1 cellular context compared by ENCODE assay signal in the genomic region with DNA sequence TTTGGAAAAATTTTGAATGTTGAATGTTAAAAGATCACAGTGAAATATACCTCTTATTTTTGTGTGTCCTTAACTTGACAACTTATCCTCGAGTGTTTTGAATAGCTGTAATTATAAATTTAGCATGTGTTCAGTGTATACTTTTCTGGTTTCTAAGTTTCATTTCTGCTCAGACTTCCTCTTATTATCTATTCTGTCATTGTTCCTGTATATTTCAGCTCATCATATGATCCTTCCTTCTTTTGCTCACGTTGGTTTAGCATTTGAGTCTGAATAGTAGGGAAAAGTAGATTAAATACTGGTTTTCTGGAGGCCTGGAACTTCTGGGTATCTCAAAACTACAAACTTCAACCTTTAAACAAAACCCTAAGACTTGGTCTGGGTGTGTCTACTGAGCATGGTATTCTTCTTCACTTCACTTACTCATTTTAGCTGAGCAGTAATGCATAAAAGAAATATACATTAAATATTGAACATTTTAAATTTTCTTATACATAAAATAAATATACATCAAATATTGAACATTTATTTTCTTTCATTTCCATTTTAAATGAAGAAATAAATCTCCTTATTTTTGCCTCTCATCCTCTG.
TF ChIP-seq lines count a peak whose summit lies in the region.

No MANE protein-coding gene starts in this region.

TF ChIP-seq in HepG2, 621 proteins besides CTCF, POLR2A, EP300 and RAD21 (continued from another document):
- TF ChIP-seq, protein P1, sequence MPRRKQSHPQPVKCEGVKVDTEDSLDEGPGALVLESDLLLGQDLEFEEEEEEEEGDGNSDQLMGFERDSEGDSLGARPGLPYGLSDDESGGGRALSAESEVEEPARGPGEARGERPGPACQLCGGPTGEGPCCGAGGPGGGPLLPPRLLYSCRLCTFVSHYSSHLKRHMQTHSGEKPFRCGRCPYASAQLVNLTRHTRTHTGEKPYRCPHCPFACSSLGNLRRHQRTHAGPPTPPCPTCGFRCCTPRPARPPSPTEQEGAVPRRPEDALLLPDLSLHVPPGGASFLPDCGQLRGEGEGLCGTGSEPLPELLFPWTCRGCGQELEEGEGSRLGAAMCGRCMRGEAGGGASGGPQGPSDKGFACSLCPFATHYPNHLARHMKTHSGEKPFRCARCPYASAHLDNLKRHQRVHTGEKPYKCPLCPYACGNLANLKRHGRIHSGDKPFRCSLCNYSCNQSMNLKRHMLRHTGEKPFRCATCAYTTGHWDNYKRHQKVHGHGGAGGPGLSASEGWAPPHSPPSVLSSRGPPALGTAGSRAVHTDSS (CRISPR knock-in tag; conservative IDR thresholded peaks at IDR 0.05) = no peak
- TF ChIP-seq ZNF230 (CRISPR knock-in tag; IDR thresholded peaks at IDR 0.05) (no peak), ZMYM3 (CRISPR knock-in tag; IDR thresholded peaks at IDR 0.05) (no peak), MEIS1 (CRISPR knock-in tag; IDR thresholded peaks at IDR 0.05; ENCODE audit: borderline replicate concordance) (no peak), FOXP1 (IDR thresholded peaks at IDR 0.05) (no peak), FOXP1 (CRISPR knock-in tag; IDR thresholded peaks at IDR 0.05) (no peak), ZNF282 (IDR thresholded peaks at IDR 0.05; ENCODE audit: partially characterized antibody) (no peak), SPEN (CRISPR knock-in tag; IDR thresholded peaks at IDR 0.05; ENCODE audit: low read depth) (no peak), HOXD1 (CRISPR knock-in tag; IDR thresholded peaks at IDR 0.05) (no peak), MAZ (IDR thresholded peaks at IDR 0.05; ENCODE audit: borderline replicate concordance, low read depth, low read length) (no peak), MAZ (CRISPR knock-in tag; IDR thresholded peaks at IDR 0.05; ENCODE audit: low read depth) (no peak)
- TF ChIP-seq, protein P2, sequence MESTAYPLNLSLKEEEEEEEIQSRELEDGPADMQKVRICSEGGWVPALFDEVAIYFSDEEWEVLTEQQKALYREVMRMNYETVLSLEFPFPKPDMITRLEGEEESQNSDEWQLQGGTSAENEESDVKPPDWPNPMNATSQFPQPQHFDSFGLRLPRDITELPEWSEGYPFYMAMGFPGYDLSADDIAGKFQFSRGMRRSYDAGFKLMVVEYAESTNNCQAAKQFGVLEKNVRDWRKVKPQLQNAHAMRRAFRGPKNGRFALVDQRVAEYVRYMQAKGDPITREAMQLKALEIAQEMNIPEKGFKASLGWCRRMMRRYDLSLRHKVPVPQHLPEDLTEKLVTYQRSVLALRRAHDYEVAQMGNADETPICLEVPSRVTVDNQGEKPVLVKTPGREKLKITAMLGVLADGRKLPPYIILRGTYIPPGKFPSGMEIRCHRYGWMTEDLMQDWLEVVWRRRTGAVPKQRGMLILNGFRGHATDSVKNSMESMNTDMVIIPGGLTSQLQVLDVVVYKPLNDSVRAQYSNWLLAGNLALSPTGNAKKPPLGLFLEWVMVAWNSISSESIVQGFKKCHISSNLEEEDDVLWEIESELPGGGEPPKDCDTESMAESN (CRISPR knock-in tag; conservative IDR thresholded peaks at IDR 0.05) = no peak
